ENCODE assay signal across 8 cellular contexts in the genomic region with DNA sequence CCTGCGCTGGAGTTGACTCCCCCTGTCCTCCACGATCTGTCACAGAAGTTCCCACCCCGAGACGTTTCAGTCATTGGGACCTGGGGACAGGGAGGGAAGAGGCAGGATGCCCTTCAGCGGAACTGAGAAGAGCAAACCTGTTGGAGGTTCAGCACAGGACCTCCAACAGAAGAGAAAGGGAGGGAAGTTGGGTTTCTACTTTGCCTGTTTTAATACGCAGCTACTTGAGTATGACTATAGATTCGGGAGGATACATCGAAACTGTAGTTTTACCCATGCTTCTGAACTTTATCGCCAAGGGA. TPM values are rescaled to one million over a fixed set of nuclear protein-coding genes. Genes with fewer than 3 reads are reported as not detected.
DNase-seq lines count a peak whose midpoint lies in the region; ATAC-seq and TF ChIP-seq lines count a peak whose summit lies in the region.

No MANE protein-coding gene starts in this region.

- H3K4me1 ChIP-seq in neural progenitor cell, result peaks cover 42% of the 10 kb centered on the region

- H3K4me2 ChIP-seq in neural progenitor cell, result peak overlapping the region; percentile 86

- no peak overlapping the region for H3K9ac ChIP-seq in neural progenitor cell

- no peak for TF ChIP-seq CTCF in neural progenitor cell (IDR thresholded peaks at IDR 0.05)

- no peaks in the 10 kb centered on the region for H3K27me3 Mint-ChIP-seq in effector memory CD8-positive, alpha-beta T cell
- H3K27me3 Mint-ChIP-seq in neural progenitor cell (ENCODE audit: insufficient read depth, low read depth), result peaks cover 11% of the 10 kb centered on the region

- no peak for ATAC-seq in effector memory CD8-positive, alpha-beta T cell (replicated peaks)
- ATAC-seq in HG02759 (IDR thresholded peaks at IDR 0.05; ENCODE audit: unreplicated experiment) (no peak), GM21717 (IDR thresholded peaks at IDR 0.05; ENCODE audit: unreplicated experiment) (no peak)

- no peaks in the 10 kb centered on the region for H3K9me3 ChIP-seq in neural progenitor cell (ENCODE audit: low read depth)

- peaks cover 55% of the 10 kb centered on the region for H3F3A ChIP-seq in neural progenitor cell (ENCODE audit: low read depth)

- H3K79me2 ChIP-seq in neural progenitor cell (ENCODE audit: low read depth), result peaks cover 18% of the 10 kb centered on the region

- no peaks in the 10 kb centered on the region for H3K36me3 ChIP-seq in neural progenitor cell

- DNase-seq in NCI-H1092 (lab: John Stamatoyannopoulos, UW) (peak; percentile 11), NCI-H1092 treated with DMSO at 0.1 percent for 48 hours (lab: John Stamatoyannopoulos, UW) (no peak), NCI-H69 (lab: John Stamatoyannopoulos, UW) (peak; percentile 33), neural progenitor cell (ENCODE audit: low spot score) (no peak), hepatic stellate cell (ENCODE audit: low spot score) (no peak)
- no peak for DNase-seq in effector memory CD8-positive, alpha-beta T cell

- no peak overlapping the region for H3K27ac ChIP-seq in neural progenitor cell

- H4K20me1 ChIP-seq in neural progenitor cell (ENCODE audit: low read depth), result peaks cover 29% of the 10 kb centered on the region

- H3K4me1 Mint-ChIP-seq in effector memory CD8-positive, alpha-beta T cell (ENCODE audit: low read depth in 2 of 2), result peaks cover 28 to 32% of the 10 kb centered on the region in 2 donors
- H3K4me1 Mint-ChIP-seq in neural progenitor cell, result peaks cover 52% of the 10 kb centered on the region

- peak overlapping the region; percentile 63 for H3K4me3 ChIP-seq in neural progenitor cell

- H3K27ac Mint-ChIP-seq in effector memory CD8-positive, alpha-beta T cell, result peak overlapping the region; percentile 44 to 86
- H3K27ac Mint-ChIP-seq in neural progenitor cell, result peak overlapping the region; percentile 99

- H2AFZ ChIP-seq in neural progenitor cell (replicated peaks), result peak overlapping the region; percentile 79

- no peaks in the 10 kb centered on the region for H3K9me3 Mint-ChIP-seq in effector memory CD8-positive, alpha-beta T cell
- H3K9me3 Mint-ChIP-seq in neural progenitor cell, result no peaks in the 10 kb centered on the region

- H3K4me3 Mint-ChIP-seq in effector memory CD8-positive, alpha-beta T cell, result peak overlapping the region; percentile 87 to 97
- peak overlapping the region; percentile 97 for H3K4me3 Mint-ChIP-seq in neural progenitor cell

- peaks cover 33% of the 10 kb centered on the region for H3K36me3 Mint-ChIP-seq in effector memory CD8-positive, alpha-beta T cell (ENCODE audit: insufficient read depth)
- peaks cover 11% of the 10 kb centered on the region for H3K36me3 Mint-ChIP-seq in neural progenitor cell

- peaks cover 74% of the 10 kb centered on the region for H3K27me3 ChIP-seq in neural progenitor cell

RNA-seq across cellular contexts. Expression of a gene that starts 2.3 kb away (rescaled TPM):
- total RNA-seq in neural progenitor cell (ENCODE audit: low replicate concordance), result 12.5 and 23.6 TPM in 2 replicates

Comparison
In these comparisons a context has a peak if more than half of its experiments do, and no peak if none do; other contexts are left out.
1. DNase-seq: peak in NCI-H1092 (single experiment) and NCI-H69 (single experiment); none in NCI-H1092 treated with DMSO at 0.1 percent for 48 hours (single experiment), effector memory CD8-positive, alpha-beta T cell (0 of 3), neural progenitor cell (single experiment) and hepatic stellate cell (single experiment).